Comparison of ENCODE assay signal across 17 cellular contexts in the genomic region with DNA sequence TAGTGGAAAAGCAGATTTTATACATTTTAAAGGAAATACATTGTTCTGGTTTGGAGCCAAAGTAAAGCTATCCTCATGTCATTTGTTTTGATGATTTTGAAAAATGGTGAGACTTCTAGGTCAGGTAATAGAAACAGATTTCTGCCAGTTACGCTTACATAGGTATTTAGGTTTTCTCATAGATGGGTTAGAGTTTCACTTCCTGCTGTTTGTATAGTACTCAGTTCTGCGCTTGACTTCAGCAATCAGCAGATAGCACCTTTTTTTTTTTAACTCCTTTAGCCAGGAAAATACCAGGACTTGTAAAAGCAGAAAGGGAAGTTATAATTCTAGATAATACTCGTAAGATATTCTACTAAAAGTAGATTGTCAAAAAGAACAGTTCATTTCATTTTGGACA.
A peak's percentile ranks its signal among the peaks of the same experiment; 100 is the strongest.
DNase-seq lines count a peak whose midpoint lies in the region; ATAC-seq, FAIRE-seq and TF ChIP-seq lines count a peak whose summit lies in the region.
"Had no signal": no experiment of that assay in that cellular context is flagged by ENCODE, and none has a peak within 500 bp of the region (broad histone marks: within the 10 kb centered on the region; RNA-seq: fewer than 3 reads in every experiment).

No MANE protein-coding gene starts in this region.

- RAD21 ChIA-PET in GM12878 (lab: Charles Lee; ENCODE audit: unreplicated experiment), result no interaction called here

- H3K79me2 ChIP-seq in MM.1S (ENCODE audit: low read length) (no peaks in the 10 kb centered on the region), OCI-LY1 (ENCODE audit: insufficient read depth, low read length) (no peaks in the 10 kb centered on the region), GM12878 (ENCODE audit: control insufficient read depth, insufficient read depth, low read length) (no peaks in the 10 kb centered on the region)

- H4K20me1 ChIP-seq in MM.1S (ENCODE audit: insufficient read depth, low read length) (no peaks in the 10 kb centered on the region), OCI-LY1 (ENCODE audit: insufficient read depth, low read length) (no peaks in the 10 kb centered on the region), GM12878 (ENCODE audit: control insufficient read depth, insufficient read depth) (no peaks in the 10 kb centered on the region)

- no peaks in the 10 kb centered on the region for H3K9me3 ChIP-seq in MM.1S (replicated peaks; ENCODE audit: insufficient read depth, low read length)
- H3K9me3 ChIP-seq in OCI-LY1 (ENCODE audit: low read length), result peaks cover 28% of the 10 kb centered on the region
- H3K9me3 ChIP-seq in GM12878 (replicated peaks; ENCODE audit: control insufficient read depth, insufficient read depth, low read length), result no peaks in the 10 kb centered on the region; the same call in 2 of the 3 replicates
- H3K9me3 ChIP-seq in pancreas, result no peaks in the 10 kb centered on the region

- 20% methylated on average over 3 of the region's 3 CpGs for WGBS in GM12878 (ENCODE audit: insufficient coverage, insufficient replicate concordance, low lambda C conversion rate, missing lambda C conversion rate)
- 17 to 19% methylated on average over 3 of the region's 3 CpGs for WGBS in pancreas, 2 donors

- H3K4me3 ChIP-seq in MM.1S (ENCODE audit: low read length), result no peak overlapping the region
- H3K4me3 ChIP-seq in OCI-LY1 (ENCODE audit: low read depth, low read length, poor library complexity, severe bottlenecking), result peak overlapping the region; percentile 3
- H3K4me3 ChIP-seq in GM12878, result no peak overlapping the region
- no peak overlapping the region for H3K4me3 ChIP-seq in pancreas
- H3K4me3 ChIP-seq: A549 had no signal

- no peak for TF ChIP-seq EP300 in GM12878 (IDR thresholded peaks at IDR 0.05; ENCODE audit: borderline replicate concordance in 1 of 2, control insufficient read depth in 1 of 2, low read depth in 2 of 2, low read length in 2 of 2)

- peak overlapping the region; percentile 56; the same call in 1 of the 2 replicates for H3K27ac ChIP-seq in MM.1S (ENCODE audit: low read length)
- H3K27ac ChIP-seq in OCI-LY1 (ENCODE audit: low read depth, low read length, poor library complexity, severe bottlenecking), result peak overlapping the region; percentile 67
- H3K27ac ChIP-seq in GM12878 (ENCODE audit: control insufficient read depth, insufficient read depth), result no peak overlapping the region
- no peak overlapping the region for H3K27ac ChIP-seq in pancreas
- H3K27ac ChIP-seq: A549 had no signal

- peak overlapping the region; percentile 24 for H3K4me2 ChIP-seq in MM.1S (ENCODE audit: low read depth, low read length)
- peak overlapping the region; percentile 24 for H3K4me2 ChIP-seq in OCI-LY1 (ENCODE audit: low read length)
- no peak overlapping the region for H3K4me2 ChIP-seq in GM12878 (ENCODE audit: control insufficient read depth, insufficient read depth)
- H3K4me2 ChIP-seq: A549 had no signal

- H3K9me2 ChIP-seq in MM.1S (replicated peaks; ENCODE audit: insufficient read depth, low read length) (no peaks in the 10 kb centered on the region), OCI-LY1 (ENCODE audit: low read depth, low read length) (no peaks in the 10 kb centered on the region)

- POLR2A ChIA-PET in GM12878 (lab: Charles Lee), result no interaction called here

- no peak for TF ChIP-seq RAD21 in GM12878 (IDR thresholded peaks at IDR 0.05; ENCODE audit: insufficient read depth, low read depth, low read length)

- intact Hi-C loops in GM12878 (cut with micrococcal nuclease; ENCODE audit: unreplicated experiment), result no loop called here
- intact Hi-C loops in pancreas (cut with DNase I), result no loop called here

- in situ Hi-C loops in GM12878 (cut with MboI), result no loop called here

- ATAC-seq in GM12878 (peak; percentile 48), pancreas (no peak)
- ATAC-seq: A549; CD8-positive, alpha-beta T cell; HepG2 had no signal

- no peak for TF ChIP-seq POLR2A in GM12891 (IDR thresholded peaks at IDR 0.05; ENCODE audit: low read depth, low read length)
- TF ChIP-seq POLR2A in GM12878 (IDR thresholded peaks at IDR 0.05; ENCODE audit: low read depth, low read length), result no peak

- H3K9ac ChIP-seq in MM.1S (ENCODE audit: low read length) (peak overlapping the region; percentile 8; the same call in 1 of the 2 replicates), OCI-LY1 (ENCODE audit: low read length) (peak overlapping the region; percentile 3; the same call in 1 of the 2 replicates), GM12878 (ENCODE audit: control insufficient read depth, insufficient read depth, low read length) (no peak overlapping the region)

- 0 out of 2 replicates have a peak overlapping the region, but pooled peaks have one; percentile 8 for H2AFZ ChIP-seq in MM.1S (ENCODE audit: low read length)
- peak overlapping the region; percentile 94; the same call in 1 of the 2 replicates for H2AFZ ChIP-seq in OCI-LY1 (ENCODE audit: low read length)
- H2AFZ ChIP-seq in GM12878 (ENCODE audit: control insufficient read depth, low read depth, low read length), result no peak overlapping the region

- SMC1A ChIA-PET in GM12878 (lab: Charles Lee; ENCODE audit: uncharacterized antibody, unreplicated experiment), result no interaction called here

- CTCF ChIA-PET in GM12878 (lab: Yijun Ruan, JAX), result no interaction called here

- no peak for FAIRE-seq in GM12891 (lab: Jason Lieb, UNC)
- no peak for FAIRE-seq in GM12878 (lab: Jason Lieb, UNC)
- no peak for FAIRE-seq in pancreas (lab: Jason Lieb, UNC)
- FAIRE-seq: A549, D721Med, GM19239, HepG2, HTR-8/SVneo had no signal

- DNase-seq in GM12891 (ENCODE audit: insufficient read length, low spot score) (no peak), MM.1S (peak; percentile 84), GM12878 (ENCODE audit: low read depth, low spot score) (peak; percentile 0), NCI-H446 treated with DMSO at 0.1 percent for 48 hours (lab: John Stamatoyannopoulos, UW) (no peak), pancreas (no peak), NCI-H524 treated with DMSO at 0.1 percent for 48 hours (lab: John Stamatoyannopoulos, UW) (no peak)
- DNase-seq: CD8-positive, alpha-beta T cell; COR-L47; DMS153; HCEC 1CT; HFFc6 had no signal

- no peaks in the 10 kb centered on the region for H3K27me3 ChIP-seq in MM.1S (replicated peaks; ENCODE audit: insufficient read depth, low read length)
- H3K27me3 ChIP-seq in OCI-LY1 (ENCODE audit: insufficient read depth, low read length), result no peaks in the 10 kb centered on the region
- no peaks in the 10 kb centered on the region for H3K27me3 ChIP-seq in GM12878 (replicated peaks in 1 of 2; ENCODE audit: control insufficient read depth in 2 of 2, insufficient read depth in 2 of 2, low read length in 1 of 2)
- H3K27me3 ChIP-seq in pancreas, result no peaks in the 10 kb centered on the region

- H3F3A ChIP-seq in MM.1S (ENCODE audit: insufficient read depth, low read length) (0 out of 2 replicates have a peak, but pooled peaks cover 8% of the 10 kb centered on the region), OCI-LY1 (ENCODE audit: insufficient read depth, low read length) (no peaks in the 10 kb centered on the region)

- H3K4me1 ChIP-seq in MM.1S (ENCODE audit: low read length), result peaks cover 13% of the 10 kb centered on the region
- H3K4me1 ChIP-seq in OCI-LY1 (ENCODE audit: insufficient read depth, low read length, severe bottlenecking), result peaks cover 28% of the 10 kb centered on the region
- H3K4me1 ChIP-seq in GM12878 (ENCODE audit: control insufficient read depth, insufficient read depth, low read length), result no peaks in the 10 kb centered on the region
- H3K4me1 ChIP-seq in pancreas, result no peaks in the 10 kb centered on the region
- H3K4me1 ChIP-seq: A549 had no signal

- TF ChIP-seq CTCF in MM.1S (IDR thresholded peaks at IDR 0.05; ENCODE audit: low read length), result no peak
- TF ChIP-seq CTCF in OCI-LY1 (IDR thresholded peaks at IDR 0.05; ENCODE audit: low read length), result no peak
- no peak for TF ChIP-seq CTCF in GM12878 (IDR thresholded peaks at IDR 0.05 in 2 of 3, conservative IDR thresholded peaks at IDR 0.05 in 1 of 3; ENCODE audit: control insufficient read depth in 2 of 3, extremely low read depth in 1 of 3, insufficient read depth in 1 of 3, low read depth in 3 of 3, low read length in 3 of 3)
- no peak for TF ChIP-seq CTCF in pancreas (IDR thresholded peaks at IDR 0.05)

- BruUV-seq in GM12878 (replicated peaks; lab: Mats Ljungman, UMichigan), result no TSS peak

- H3K36me3 ChIP-seq in MM.1S (replicated peaks; ENCODE audit: insufficient read depth, low read length) (no peaks in the 10 kb centered on the region), OCI-LY1 (ENCODE audit: insufficient read depth, low read length) (no peaks in the 10 kb centered on the region), GM12878 (ENCODE audit: control insufficient read depth in 2 of 2, insufficient read depth in 2 of 2, low read length in 1 of 2) (no peaks in the 10 kb centered on the region), pancreas (no peaks in the 10 kb centered on the region)

TF ChIP-seq in GM12891, 5 proteins besides CTCF, POLR2A, EP300 and RAD21:
- TF ChIP-seq SPI1 (IDR thresholded peaks at IDR 0.05; ENCODE audit: low read depth, low read length) (peak; percentile 57), TAF1 (IDR thresholded peaks at IDR 0.05; ENCODE audit: low read depth, low read length) (no peak), POLR2AphosphoS5 (IDR thresholded peaks at IDR 0.05; ENCODE audit: low read depth, low read length) (no peak)

TF ChIP-seq in GM12878, 131 proteins besides CTCF, POLR2A, EP300 and RAD21:
- TF ChIP-seq SMAD1 (IDR thresholded peaks at IDR 0.05; ENCODE audit: low read depth, partially characterized antibody), result no peak
- TF ChIP-seq ZNF384 (IDR thresholded peaks at IDR 0.05; ENCODE audit: borderline replicate concordance, low read depth, low read length), result 0 out of 2 replicates have a peak, but pooled peaks have one; percentile 6
- TF ChIP-seq BMI1 (IDR thresholded peaks at IDR 0.05; ENCODE audit: borderline replicate concordance), result no peak
- peak; percentile 19; the same call in 1 of the 2 replicates for TF ChIP-seq SPI1 (IDR thresholded peaks at IDR 0.05; ENCODE audit: borderline replicate concordance, insufficient read depth, low read depth, low read length)

Comparison
In these comparisons a context has a peak if more than half of its experiments do, and no peak if none do; other contexts are left out.
1. DNase-seq: peak in MM.1S (single experiment) and GM12878 (single experiment); none in GM12891 (single experiment), NCI-H446 treated with DMSO at 0.1 percent for 48 hours (single experiment), pancreas (0 of 6) and NCI-H524 treated with DMSO at 0.1 percent for 48 hours (single experiment).
2. H3K27ac ChIP-seq: peak in MM.1S (single experiment) and OCI-LY1 (single experiment); none in GM12878 (single experiment) and pancreas (0 of 4).